11 cellular contexts compared by ENCODE assay signal in genomic region chr16:24736758-24737157, GRCh38. TPM values are rescaled to one million over a fixed set of nuclear protein-coding genes. Genes with fewer than 3 reads are reported as not detected.
DNase-seq lines count a peak whose midpoint lies in the region; ATAC-seq, FAIRE-seq and TF ChIP-seq lines count a peak whose summit lies in the region.
"Had no signal": no experiment of that assay in that cellular context is flagged by ENCODE, and none has a peak within 500 bp of the region (broad histone marks: within the 10 kb centered on the region; RNA-seq: fewer than 3 reads in every experiment).

No MANE protein-coding gene starts in this region.

- intact Hi-C loops in sciatic nerve (cut with DNase I), result no loop called here
- intact Hi-C loops in posterior vena cava (cut with DNase I), result no loop called here

- in situ Hi-C loops in GM23248 (cut with MboI), result no loop called here

- peaks cover 23% of the 10 kb centered on the region for H3K4me1 Mint-ChIP-seq in endothelial cell (ENCODE audit: unreplicated experiment)

- H2AFZ ChIP-seq in GM23248 (no peak overlapping the region), OCI-LY1 (ENCODE audit: low read length) (no peak overlapping the region), MM.1S (ENCODE audit: low read length) (no peak overlapping the region)
- H2AFZ ChIP-seq: neural progenitor cell had no signal

- H3K27ac Mint-ChIP-seq in endothelial cell (ENCODE audit: unreplicated experiment), result peak overlapping the region; percentile 32
- H3K27ac Mint-ChIP-seq: neural progenitor cell had no signal

- H3F3A ChIP-seq in GM23248 (ENCODE audit: insufficient read depth) (peaks cover 73% of the 10 kb centered on the region), OCI-LY1 (ENCODE audit: insufficient read depth, low read length) (no peaks in the 10 kb centered on the region), MM.1S (ENCODE audit: insufficient read depth, low read length) (no peaks in the 10 kb centered on the region)

- H3K27me3 Mint-ChIP-seq in endothelial cell (ENCODE audit: unreplicated experiment), result no peaks in the 10 kb centered on the region

- peak overlapping the region; percentile 21; the same call in 1 of the 2 replicates for H3K9ac ChIP-seq in GM23248
- H3K9ac ChIP-seq in OCI-LY1 (ENCODE audit: low read length), result no peak overlapping the region
- no peak overlapping the region for H3K9ac ChIP-seq in MM.1S (ENCODE audit: low read length)
- H3K9ac ChIP-seq: neural progenitor cell had no signal

- H3K36me3 Mint-ChIP-seq in endothelial cell (ENCODE audit: low read depth, unreplicated experiment), result peaks cover 12% of the 10 kb centered on the region

- no peak overlapping the region for H3K4me3 Mint-ChIP-seq in endothelial cell (ENCODE audit: unreplicated experiment)
- H3K4me3 Mint-ChIP-seq: neural progenitor cell had no signal

- H3K27ac ChIP-seq in GM23248 (peak overlapping the region; percentile 60), OCI-LY1 (ENCODE audit: low read depth, low read length, poor library complexity, severe bottlenecking) (no peak overlapping the region), MM.1S (ENCODE audit: low read length) (no peak overlapping the region)
- H3K27ac ChIP-seq: neural progenitor cell had no signal

- FAIRE-seq in D721Med (lab: Jason Lieb, UNC), result no peak
- FAIRE-seq: GM18507, H1 had no signal

- H3K4me2 ChIP-seq in GM23248 (ENCODE audit: unreplicated experiment), result peak overlapping the region; percentile 85
- peak overlapping the region; percentile 20; the same call in 1 of the 2 replicates for H3K4me2 ChIP-seq in OCI-LY1 (ENCODE audit: low read length)
- H3K4me2 ChIP-seq in MM.1S (ENCODE audit: low read depth, low read length), result no peak overlapping the region
- H3K4me2 ChIP-seq: neural progenitor cell had no signal

- TF ChIP-seq CTCF in OCI-LY1 (IDR thresholded peaks at IDR 0.05; ENCODE audit: low read length), result no peak
- TF ChIP-seq CTCF in endothelial cell (IDR thresholded peaks at IDR 0.05; ENCODE audit: unreplicated experiment), result no peak
- TF ChIP-seq CTCF in MM.1S (IDR thresholded peaks at IDR 0.05; ENCODE audit: low read length), result no peak
- no peak for TF ChIP-seq CTCF in D721Med (IDR thresholded peaks at IDR 0.05; ENCODE audit: insufficient read depth, missing control alignments)

- no peaks in the 10 kb centered on the region; the same call in 1 of the 2 replicates for H3K36me3 ChIP-seq in GM23248 (ENCODE audit: low read depth)
- peaks cover 71% of the 10 kb centered on the region for H3K36me3 ChIP-seq in OCI-LY1 (ENCODE audit: insufficient read depth, low read length)
- peaks cover 6% of the 10 kb centered on the region; the same call in 1 of the 2 replicates for H3K36me3 ChIP-seq in MM.1S (replicated peaks; ENCODE audit: insufficient read depth, low read length)
- H3K36me3 ChIP-seq: neural progenitor cell had no signal

- DNase-seq in GM23248 (no peak), endothelial cell (ENCODE audit: low spot score) (no peak), sciatic nerve (ENCODE audit: low spot score) (no peak), posterior vena cava (ENCODE audit: low spot score) (no peak), MM.1S (no peak), D721Med (ENCODE audit: insufficient read length, low spot score) (no peak)

- no peaks in the 10 kb centered on the region for H3K9me3 ChIP-seq in GM23248 (ENCODE audit: low read depth)
- H3K9me3 ChIP-seq in OCI-LY1 (ENCODE audit: low read length), result no peaks in the 10 kb centered on the region
- no peaks in the 10 kb centered on the region for H3K9me3 ChIP-seq in MM.1S (replicated peaks; ENCODE audit: insufficient read depth, low read length)

- peak; percentile 6 for ATAC-seq in sciatic nerve
- no peak for ATAC-seq in HG03342 (IDR thresholded peaks at IDR 0.05; ENCODE audit: unreplicated experiment)

- H3K9me2 ChIP-seq in GM23248 (ENCODE audit: insufficient read depth), result no peaks in the 10 kb centered on the region
- no peaks in the 10 kb centered on the region for H3K9me2 ChIP-seq in OCI-LY1 (ENCODE audit: low read depth, low read length)
- no peaks in the 10 kb centered on the region for H3K9me2 ChIP-seq in MM.1S (replicated peaks; ENCODE audit: insufficient read depth, low read length)

- no peaks in the 10 kb centered on the region for H3K9me3 Mint-ChIP-seq in endothelial cell (ENCODE audit: unreplicated experiment)
- H3K9me3 Mint-ChIP-seq: neural progenitor cell had no signal

- 35 to 37% methylated on average over 5 of the region's 5 CpGs for WGBS in GM23248 (ENCODE audit: low coverage in 1 of 2, low lambda C conversion rate in 2 of 2, missing lambda C conversion rate in 2 of 2), 2 experiments

- H3K4me1 ChIP-seq in GM23248 (ENCODE audit: insufficient read depth), result peaks cover 52% of the 10 kb centered on the region
- peaks cover 31% of the 10 kb centered on the region for H3K4me1 ChIP-seq in OCI-LY1 (ENCODE audit: insufficient read depth, low read length, severe bottlenecking)
- H3K4me1 ChIP-seq in MM.1S (ENCODE audit: low read length), result peaks cover 4% of the 10 kb centered on the region; the same call in 1 of the 2 replicates
- H3K4me1 ChIP-seq: neural progenitor cell had no signal

- H4K20me1 ChIP-seq in GM23248 (ENCODE audit: insufficient read depth) (peaks cover 14% of the 10 kb centered on the region), OCI-LY1 (ENCODE audit: insufficient read depth, low read length) (no peaks in the 10 kb centered on the region; the same call in 1 of the 2 replicates), MM.1S (ENCODE audit: insufficient read depth, low read length) (peaks cover 52% of the 10 kb centered on the region)

- H3K4me3 ChIP-seq in GM23248 (peak overlapping the region; percentile 59), OCI-LY1 (ENCODE audit: low read depth, low read length, poor library complexity, severe bottlenecking) (no peak overlapping the region), MM.1S (ENCODE audit: low read length) (no peak overlapping the region)
- H3K4me3 ChIP-seq: neural progenitor cell had no signal

- H3K79me2 ChIP-seq in GM23248 (ENCODE audit: insufficient read depth) (peaks cover 100% of the 10 kb centered on the region), OCI-LY1 (ENCODE audit: insufficient read depth, low read length) (peaks cover 100% of the 10 kb centered on the region), MM.1S (ENCODE audit: low read length) (peaks cover 100% of the 10 kb centered on the region)

- H3K27me3 ChIP-seq in GM23248 (replicated peaks; ENCODE audit: insufficient read depth), result no peaks in the 10 kb centered on the region
- no peaks in the 10 kb centered on the region for H3K27me3 ChIP-seq in OCI-LY1 (ENCODE audit: insufficient read depth, low read length)
- H3K27me3 ChIP-seq in MM.1S (replicated peaks; ENCODE audit: insufficient read depth, low read length), result no peaks in the 10 kb centered on the region
- H3K27me3 ChIP-seq: neural progenitor cell had no signal

RNA-seq across cellular contexts. Expression of gene TNRC6A, which starts 7.3 kb away (rescaled TPM):
- total RNA-seq in GM23248 (2014; rRNA removed; shearing (Covaris generic)), result 13.1 and 18.1 TPM in 2 replicates
- 12.5 and 14.2 TPM in 2 replicates for polyA plus RNA-seq in GM23248 (2016; fragmentation: Nextera tagmentation; extraction: Ambion mirVana)
- total RNA-seq in endothelial cell (ENCODE audit: unreplicated experiment) (60.5 TPM), sciatic nerve (91.9 TPM), posterior vena cava (10 to 100 TPM; 51.7 to 58.3 TPM)
